ENCODE assay signal across 13 cellular contexts in the genomic region with DNA sequence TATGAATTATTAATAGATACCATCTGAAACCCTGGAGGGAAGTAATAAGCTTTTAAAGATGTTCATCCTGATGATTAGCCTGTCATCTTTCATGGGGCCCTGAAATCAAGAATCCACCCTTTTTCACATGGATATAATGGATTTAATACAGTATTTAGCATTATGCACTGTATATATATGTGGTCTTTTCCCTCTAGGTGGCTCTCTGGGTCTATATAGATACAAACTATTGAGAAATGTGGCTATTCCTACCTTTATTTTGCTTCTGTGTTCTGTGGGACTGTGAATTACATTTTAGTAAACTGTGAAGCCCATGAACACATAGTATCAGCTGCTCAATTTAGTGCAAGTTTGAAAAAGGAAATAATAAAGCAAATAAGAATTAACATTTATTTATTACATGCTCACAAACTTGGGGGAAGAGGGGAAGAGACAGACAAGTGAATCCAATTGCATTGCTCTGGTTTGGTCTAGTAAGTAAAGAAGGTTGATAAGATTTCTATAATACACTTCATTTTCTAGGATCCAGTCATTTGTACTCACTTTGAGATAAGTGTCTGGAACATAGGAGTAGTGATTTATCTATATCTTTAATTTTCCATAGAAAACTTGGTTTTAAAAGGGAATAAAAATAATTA.
DNase-seq lines count a peak whose midpoint lies in the region; ATAC-seq and TF ChIP-seq lines count a peak whose summit lies in the region.
"Had no signal": no experiment of that assay in that cellular context is flagged by ENCODE, and none has a peak within 500 bp of the region (broad histone marks: within the 10 kb centered on the region; RNA-seq: fewer than 3 reads in every experiment).

No MANE protein-coding gene starts in this region.

- H3K4me2 ChIP-seq in OCI-LY3 (ENCODE audit: low read length) = no peak overlapping the region

- no peaks in the 10 kb centered on the region for H4K20me1 ChIP-seq in OCI-LY3 (ENCODE audit: insufficient read depth, low read length)

- H3K4me3 ChIP-seq in OCI-LY3 (ENCODE audit: low read length) (no peak overlapping the region), sigmoid colon (no peak overlapping the region)
- H3K4me3 ChIP-seq: upper lobe of left lung had no signal

- H2AFZ ChIP-seq in OCI-LY3 (ENCODE audit: low read depth, low read length) = no peak overlapping the region

- ATAC-seq in esophagus mucosa = peak; percentile 38
- ATAC-seq in HG03280 (IDR thresholded peaks at IDR 0.05; ENCODE audit: unreplicated experiment) = no peak
- ATAC-seq in HG02759 (IDR thresholded peaks at IDR 0.05; ENCODE audit: unreplicated experiment) = no peak
- ATAC-seq: naive thymus-derived CD8-positive, alpha-beta T cell had no signal

- TF ChIP-seq CTCF in OCI-LY3 (IDR thresholded peaks at IDR 0.05; ENCODE audit: low read depth, low read length) (peak; percentile 34), sigmoid colon (IDR thresholded peaks at IDR 0.05) (no peak)

- H3K27ac ChIP-seq in OCI-LY3 (ENCODE audit: low read length) (no peak overlapping the region), sigmoid colon (no peak overlapping the region)
- H3K27ac ChIP-seq: 22Rv1, upper lobe of left lung had no signal

- H3K79me2 ChIP-seq in OCI-LY3 (ENCODE audit: low read length) = no peaks in the 10 kb centered on the region

- H3K36me3 ChIP-seq in OCI-LY3 (replicated peaks; ENCODE audit: low read depth, low read length) (no peaks in the 10 kb centered on the region), sigmoid colon (peaks cover 0 to 13% (median 0%) of the 10 kb centered on the region in 4 donors)
- H3K36me3 ChIP-seq: upper lobe of left lung had no signal

- H3K9me3 ChIP-seq in OCI-LY3 (ENCODE audit: insufficient read depth, low read length) (no peaks in the 10 kb centered on the region), sigmoid colon (no peaks in the 10 kb centered on the region)
- H3K9me3 ChIP-seq: upper lobe of left lung had no signal

- no peak for TF ChIP-seq EP300 in sigmoid colon (IDR thresholded peaks at IDR 0.05)

- H3K9ac ChIP-seq in OCI-LY3 (ENCODE audit: low read length) = no peak overlapping the region

- H3K4me1 ChIP-seq in OCI-LY3 (ENCODE audit: low read length) = no peaks in the 10 kb centered on the region
- peaks cover 0 to 4% (median 0%) of the 10 kb centered on the region in 4 donors for H3K4me1 ChIP-seq in sigmoid colon

- peak; percentile 52 for DNase-seq in DMS 273 (lab: John Stamatoyannopoulos, UW; ENCODE audit: unreplicated experiment)
- no peak for DNase-seq in DMS 273 treated with DMSO at 0.1 percent for 48 hours (lab: John Stamatoyannopoulos, UW)
- peak; percentile 52 for DNase-seq in pons (ENCODE audit: low spot score)
- DNase-seq in sigmoid colon = no peak
- DNase-seq: head of caudate nucleus; naive thymus-derived CD8-positive, alpha-beta T cell; stimulated activated CD4-positive, alpha-beta T cell treated with anti-CD3 and anti-CD28 coated beads, Interleukin-4, amount 100 ng/mL, for 1 hour; upper lobe of left lung had no signal

- intact Hi-C loops in sigmoid colon (cut with DNase I) = no loop called here

- TF ChIP-seq POLR2A in sigmoid colon (IDR thresholded peaks at IDR 0.05) = no peak

- H3K27me3 ChIP-seq in OCI-LY3 (ENCODE audit: low read depth, low read length) = no peaks in the 10 kb centered on the region
- no peaks in the 10 kb centered on the region for H3K27me3 ChIP-seq in sigmoid colon
- H3K27me3 ChIP-seq: upper lobe of left lung had no signal

Comparison
In these comparisons a context has a peak if more than half of its experiments do, and no peak if none do; other contexts are left out.
1. DNase-seq: peak in DMS 273 (single experiment) and pons (single experiment); none in DMS 273 treated with DMSO at 0.1 percent for 48 hours (single experiment) and sigmoid colon (single experiment).